Comparison of ENCODE assay signal across 31 cellular contexts in genomic region chr9:131873891-131874440, GRCh38.
"Had no signal": no experiment of that assay in that cellular context is flagged by ENCODE, and none has a peak within 500 bp of the region (broad histone marks: within the 10 kb centered on the region; RNA-seq: fewer than 3 reads in every experiment).

No MANE protein-coding gene starts in this region.

- H3K27me3 ChIP-seq: Peyer's patch, SJSA1 had no signal

- H3K9me2 ChIP-seq: SK-N-SH had no signal

- H3K4me3 Mint-ChIP-seq: activated B cell treated with CpG ODN at 0.5 μM for 24 hours; activated CD4-positive, alpha-beta memory T cell treated with anti-CD3 and anti-CD28 coated beads for 36 hours; activated naive CD4-positive, alpha-beta T cell treated with anti-CD3 and anti-CD28 coated beads, Interleukin-2, amount 10 ng/mL, durations not matched to agents 7 days and 5 days; activated naive CD8-positive, alpha-beta T cell; activated naive CD8-positive, alpha-beta T cell treated with anti-CD3 and anti-CD28 coated beads, Interleukin-2, amount 50 U/mL, for 24 hours; activated T-cell treated with anti-CD3 and anti-CD28 coated beads, Interleukin-2, amount 50 U/mL, for 72 hours; brain; T-helper 1 cell treated with Interleukin-12 subunit alpha and Interleukin-12 subunit beta and Interleukin-4 antibody, amounts not matched to agents 30 μg/mL and 1 μg/mL, for 36 hours; T-helper 2 cell treated with Interferon-gamma antibody and Interleukin-4, amounts not matched to agents 5 μg/mL and 100 μg/mL, for 36 hours had no signal

- H3K4me1 Mint-ChIP-seq: activated B cell treated with CpG ODN at 0.5 μM for 24 hours had no signal

- DNase-seq: activated B cell treated with CpG ODN at 0.5 μM for 24 hours; activated CD4-positive, alpha-beta memory T cell treated with anti-CD3 and anti-CD28 coated beads for 36 hours; activated CD4-positive, alpha-beta T cell treated with anti-CD3 and anti-CD28 coated beads for 4 hours; activated CD4-positive, alpha-beta T cell treated with anti-CD3 and anti-CD28 coated beads, Interleukin-2, amount 50 U/mL, for 1 hour; activated CD4-positive, CD25-positive, alpha-beta regulatory T cell treated with anti-CD3 and anti-CD28 coated beads, Interleukin-2, amount 50 U/mL, for 72 hours; activated naive CD4-positive, alpha-beta T cell treated with anti-CD3 and anti-CD28 coated beads, Interleukin-2, amount 10 ng/mL, durations not matched to agents 7 days and 5 days; activated naive CD8-positive, alpha-beta T cell treated with anti-CD3 and anti-CD28 coated beads, Interleukin-2, amount 50 U/mL, for 24 hours; activated T-cell treated with anti-CD3 and anti-CD28 coated beads, Interleukin-2, amount 50 U/mL, for 1 hour; activated T-cell treated with anti-CD3 and anti-CD28 coated beads, Interleukin-2, amount 50 U/mL, for 72 hours; anterior cingulate cortex; caudate nucleus; cerebellar nuclear complex; NCI-H1105; NCI-H1417 treated with DMSO at 0.1 percent for 48 hours; NCI-H187 treated with DMSO at 0.1 percent for 48 hours; NCI-H2081; NCI-H226; NCI-H446 treated with DMSO at 0.1 percent for 48 hours; NCI-H69; NK-92 treated with Interleukin-12 subunit alpha and Interleukin-12 subunit beta, amount 100 ng/mL, for 24 hours; PC-3; Peyer's patch; RPMI8226; SHP77 treated with DMSO at 0.1 percent for 48 hours; SK-N-SH had no signal

- H3K27me3 Mint-ChIP-seq: activated B cell treated with CpG ODN at 0.5 μM for 24 hours; activated CD4-positive, alpha-beta memory T cell treated with anti-CD3 and anti-CD28 coated beads for 36 hours; activated naive CD4-positive, alpha-beta T cell treated with anti-CD3 and anti-CD28 coated beads, Interleukin-2, amount 10 ng/mL, durations not matched to agents 7 days and 5 days; activated naive CD8-positive, alpha-beta T cell; activated naive CD8-positive, alpha-beta T cell treated with anti-CD3 and anti-CD28 coated beads, Interleukin-2, amount 50 U/mL, for 24 hours; brain had no signal

- H3K36me3 ChIP-seq: Peyer's patch, SJSA1 had no signal

- H3K36me3 Mint-ChIP-seq: activated naive CD4-positive, alpha-beta T cell treated with anti-CD3 and anti-CD28 coated beads, Interleukin-2, amount 10 ng/mL, durations not matched to agents 7 days and 5 days had no signal

- ATAC-seq: activated naive CD8-positive, alpha-beta T cell treated with anti-CD3 and anti-CD28 coated beads, Interleukin-2, amount 50 U/mL, for 24 hours; activated T-cell treated with anti-CD3 and anti-CD28 coated beads, Interleukin-2, amount 50 U/mL, for 72 hours; PC-3 had no signal

- H3K27ac Mint-ChIP-seq: activated B cell treated with CpG ODN at 0.5 μM for 24 hours; activated CD4-positive, alpha-beta memory T cell treated with anti-CD3 and anti-CD28 coated beads for 36 hours; activated naive CD4-positive, alpha-beta T cell treated with anti-CD3 and anti-CD28 coated beads, Interleukin-2, amount 10 ng/mL, durations not matched to agents 7 days and 5 days; activated naive CD8-positive, alpha-beta T cell; activated naive CD8-positive, alpha-beta T cell treated with anti-CD3 and anti-CD28 coated beads, Interleukin-2, amount 50 U/mL, for 24 hours; activated T-cell treated with anti-CD3 and anti-CD28 coated beads, Interleukin-2, amount 50 U/mL, for 72 hours; activated T-helper 2 cell treated with anti-CD3 and anti-CD28 coated beads, Interferon-gamma antibody, Interleukin-2, Interleukin-4, amounts not matched to agents 10 μg/mL and 5 μg/mL and 100 μg/mL, durations not matched to agents 14 hours and 24 hours and 36 hours; T-helper 1 cell treated with Interleukin-12 subunit alpha and Interleukin-12 subunit beta and Interleukin-4 antibody, amounts not matched to agents 30 μg/mL and 1 μg/mL, for 36 hours; T-helper 2 cell treated with Interferon-gamma antibody and Interleukin-4, amounts not matched to agents 5 μg/mL and 100 μg/mL, for 36 hours had no signal

- H3K4me1 ChIP-seq: Peyer's patch, SJSA1 had no signal

- H3K9me3 Mint-ChIP-seq: activated B cell treated with CpG ODN at 0.5 μM for 24 hours; activated CD4-positive, alpha-beta memory T cell treated with anti-CD3 and anti-CD28 coated beads for 36 hours; activated naive CD4-positive, alpha-beta T cell treated with anti-CD3 and anti-CD28 coated beads, Interleukin-2, amount 10 ng/mL, durations not matched to agents 7 days and 5 days; activated naive CD8-positive, alpha-beta T cell treated with anti-CD3 and anti-CD28 coated beads, Interleukin-2, amount 50 U/mL, for 24 hours; activated T-cell treated with anti-CD3 and anti-CD28 coated beads, Interleukin-2, amount 50 U/mL, for 72 hours; activated T-helper 2 cell treated with anti-CD3 and anti-CD28 coated beads, Interferon-gamma antibody, Interleukin-2, Interleukin-4, amounts not matched to agents 10 μg/mL and 5 μg/mL and 100 μg/mL, durations not matched to agents 14 hours and 24 hours and 36 hours; brain; T-helper 1 cell treated with Interleukin-12 subunit alpha and Interleukin-12 subunit beta and Interleukin-4 antibody, amounts not matched to agents 30 μg/mL and 1 μg/mL, for 36 hours; T-helper 2 cell treated with Interferon-gamma antibody and Interleukin-4, amounts not matched to agents 5 μg/mL and 100 μg/mL, for 36 hours had no signal

- H3K4me2 ChIP-seq: SK-N-SH had no signal

- H3K9ac ChIP-seq: SK-N-SH had no signal

- H3K27ac ChIP-seq: Peyer's patch, SJSA1 had no signal

- H3K4me3 ChIP-seq: Peyer's patch, SJSA1 had no signal

- H3K9me3 ChIP-seq: Peyer's patch, SJSA1, SK-N-SH had no signal
